Comparison of ENCODE assay signal across 9 cellular contexts in the genomic region with DNA sequence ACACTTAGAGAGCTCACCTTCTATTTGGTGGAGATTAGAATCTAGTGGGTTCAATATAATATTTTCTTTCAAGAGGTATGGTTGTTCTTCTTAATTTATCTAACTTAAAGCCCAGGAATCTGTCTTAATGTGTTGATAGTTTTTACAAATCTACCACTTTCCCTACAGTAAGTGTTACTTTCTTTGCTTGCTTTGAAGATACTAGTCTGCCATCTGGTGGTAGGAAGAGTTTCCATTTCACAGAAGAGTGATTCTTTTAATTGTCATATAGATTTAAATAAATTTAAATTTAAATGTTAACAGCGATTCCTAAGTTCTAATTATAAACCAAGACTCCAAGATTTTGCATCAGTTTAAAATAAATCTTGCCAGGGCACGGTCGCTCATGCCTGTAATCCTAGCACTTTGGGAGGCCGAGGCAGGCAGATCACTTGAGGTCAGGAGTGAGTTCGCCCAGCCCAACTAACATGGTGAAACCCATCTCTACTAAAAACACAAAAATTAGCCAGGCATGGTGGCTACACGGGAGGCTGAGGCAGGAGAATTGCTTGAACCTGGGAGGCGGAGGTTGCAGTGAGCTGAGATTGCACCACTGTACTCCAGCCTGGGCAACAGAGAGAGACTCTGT. TPM values are rescaled to one million over a fixed set of nuclear protein-coding genes. Genes with fewer than 3 reads are reported as not detected.
A peak's percentile ranks its signal among the peaks of the same experiment; 100 is the strongest.
DNase-seq lines count a peak whose midpoint lies in the region; ATAC-seq and TF ChIP-seq lines count a peak whose summit lies in the region.
"Had no signal": no experiment of that assay in that cellular context is flagged by ENCODE, and none has a peak within 500 bp of the region (broad histone marks: within the 10 kb centered on the region; RNA-seq: fewer than 3 reads in every experiment).

No MANE protein-coding gene starts in this region.

- H3K4me3 ChIP-seq in esophagus squamous epithelium (no peak overlapping the region), neuronal stem cell (ENCODE audit: low read length in 2 of 2) (no peak overlapping the region)

- peak; percentile 61 for ATAC-seq in HG02870 (IDR thresholded peaks at IDR 0.05; ENCODE audit: unreplicated experiment)
- ATAC-seq: activated naive CD4-positive, alpha-beta T cell treated with anti-CD3 and anti-CD28 coated beads, Interleukin-2, amount 50 U/mL, for 72 hours had no signal

- DNase-seq in NCI-H526 (lab: John Stamatoyannopoulos, UW) = peak; percentile 6 to 53
- no peak for DNase-seq in NCI-H526 treated with DMSO at 0.1 percent for 48 hours (lab: John Stamatoyannopoulos, UW)
- DNase-seq in SHP77 treated with DMSO at 0.1 percent for 48 hours (lab: John Stamatoyannopoulos, UW) = peak; percentile 14
- no peak for DNase-seq in esophagus squamous epithelium (lab: John Stamatoyannopoulos, UW)
- peak; percentile 17 for DNase-seq in neuronal stem cell (ENCODE audit: low spot score)
- DNase-seq in activated CD8-positive, alpha-beta memory T cell treated with anti-CD3 and anti-CD28 coated beads, Interleukin-2, amount 50 U/mL, for 4 hours = no peak
- DNase-seq in stimulated activated CD4-positive, alpha-beta T cell treated with anti-CD3 and anti-CD28 coated beads, Interleukin-15, amount 100 ng/mL, for 24 hours = no peak

- H2BK15ac ChIP-seq in neuronal stem cell (ENCODE audit: low read length) = no peak overlapping the region

- no peaks in the 10 kb centered on the region for H3K9me3 ChIP-seq in esophagus squamous epithelium
- no peaks in the 10 kb centered on the region for H3K9me3 ChIP-seq in neuronal stem cell (replicated peaks in 1 of 2; ENCODE audit: control insufficient read depth in 2 of 2, insufficient read depth in 1 of 2, low read depth in 1 of 2, low read length in 2 of 2)

- no peak overlapping the region for H3K23ac ChIP-seq in neuronal stem cell (ENCODE audit: low read depth, low read length, poor library complexity)

- intact Hi-C loops in esophagus squamous epithelium (cut with DNase I) = loop anchor here (10.0 kb wide), 1 partner anchor 191 kb away; no protein-coding TSS in a partner anchor

- H2BK12ac ChIP-seq in neuronal stem cell (ENCODE audit: low read length) = no peak overlapping the region

- H4K91ac ChIP-seq in neuronal stem cell (ENCODE audit: low read depth, low read length, poor library complexity) = no peak overlapping the region

- H3K27ac ChIP-seq in esophagus squamous epithelium = no peak overlapping the region
- H3K27ac ChIP-seq in neuronal stem cell (replicated peaks; ENCODE audit: low read length) = no peak overlapping the region

- TF ChIP-seq CTCF in esophagus squamous epithelium (IDR thresholded peaks at IDR 0.05) = peak; percentile 39 to 83 (median 66)

- no peak overlapping the region for H2BK5ac ChIP-seq in neuronal stem cell (ENCODE audit: low read length)

- no peak overlapping the region for H3K9ac ChIP-seq in neuronal stem cell (ENCODE audit: low read depth, low read length, poor library complexity)

- H3K18ac ChIP-seq in neuronal stem cell (ENCODE audit: low read length) = no peak overlapping the region

- no peaks in the 10 kb centered on the region for H3K79me1 ChIP-seq in neuronal stem cell (ENCODE audit: low read depth, low read length)

- H4K8ac ChIP-seq in neuronal stem cell (ENCODE audit: low read depth, low read length) = no peak overlapping the region

- WGBS in esophagus squamous epithelium, 2 donors = 46 to 47% methylated on average over 7 of the region's 7 CpGs
- no CpG with 5 or more reads among the region's 7 CpGs for WGBS in neuronal stem cell (ENCODE audit: extremely low coverage in 2 of 2, insufficient read length in 2 of 2, insufficient replicate concordance in 1 of 2), 2 donors

- no peak overlapping the region for H3K14ac ChIP-seq in neuronal stem cell (ENCODE audit: low read length)

- H3K27me3 ChIP-seq in esophagus squamous epithelium = no peaks in the 10 kb centered on the region
- H3K27me3 ChIP-seq in neuronal stem cell (ENCODE audit: control insufficient read depth in 3 of 3, insufficient read depth in 3 of 3, low read depth in 1 of 3, low read length in 3 of 3) = no peaks in the 10 kb centered on the region

- H2AFZ ChIP-seq in neuronal stem cell (ENCODE audit: low read length) = no peak overlapping the region

- no peak overlapping the region for H2AK5ac ChIP-seq in neuronal stem cell (ENCODE audit: low read depth, low read length)

- no peak overlapping the region for H3K4me2 ChIP-seq in neuronal stem cell (ENCODE audit: insufficient read depth, low read length, poor library complexity, severe bottlenecking)

- peaks cover 0 to 5% (median 0%) of the 10 kb centered on the region in 3 donors for H3K4me1 ChIP-seq in esophagus squamous epithelium
- H3K4me1 ChIP-seq in neuronal stem cell (ENCODE audit: control insufficient read depth in 2 of 2, insufficient read depth in 1 of 2, low read depth in 1 of 2, low read length in 2 of 2) = no peaks in the 10 kb centered on the region

- TF ChIP-seq POLR2A in esophagus squamous epithelium (IDR thresholded peaks at IDR 0.05) = no peak

- H2BK120ac ChIP-seq in neuronal stem cell (ENCODE audit: low read depth, low read length) = no peak overlapping the region

- H3K36me3 ChIP-seq in esophagus squamous epithelium = no peaks in the 10 kb centered on the region
- no peaks in the 10 kb centered on the region for H3K36me3 ChIP-seq in neuronal stem cell (replicated peaks in 1 of 2; ENCODE audit: control insufficient read depth in 2 of 2, insufficient read depth in 2 of 2, low read length in 2 of 2)

- no peak overlapping the region for H3K4ac ChIP-seq in neuronal stem cell (ENCODE audit: low read length)

RNA-seq across cellular contexts. Expression of gene NUDT9, which starts 43.5 kb away (rescaled TPM):
- total RNA-seq in esophagus squamous epithelium = 10 to 100 TPM; 14.7 to 19.1 (median 17.1) TPM
- polyA plus RNA-seq in neuronal stem cell (2013, experiment 1 of 2) = 12.9 TPM
- 12.9 TPM for polyA plus RNA-seq in neuronal stem cell (2013, experiment 2 of 2)

Comparison
In these comparisons a context has a peak if more than half of its experiments do, and no peak if none do; other contexts are left out.
1. DNase-seq: peak in NCI-H526 (2 of 2), SHP77 treated with DMSO at 0.1 percent for 48 hours (single experiment) and neuronal stem cell (single experiment); none in NCI-H526 treated with DMSO at 0.1 percent for 48 hours (single experiment), esophagus squamous epithelium (single experiment), activated CD8-positive, alpha-beta memory T cell treated with anti-CD3 and anti-CD28 coated beads, Interleukin-2, amount 50 U/mL, for 4 hours (single experiment) and stimulated activated CD4-positive, alpha-beta T cell treated with anti-CD3 and anti-CD28 coated beads, Interleukin-15, amount 100 ng/mL, for 24 hours (single experiment).